16 cellular contexts compared by ENCODE assay signal in the genomic region with DNA sequence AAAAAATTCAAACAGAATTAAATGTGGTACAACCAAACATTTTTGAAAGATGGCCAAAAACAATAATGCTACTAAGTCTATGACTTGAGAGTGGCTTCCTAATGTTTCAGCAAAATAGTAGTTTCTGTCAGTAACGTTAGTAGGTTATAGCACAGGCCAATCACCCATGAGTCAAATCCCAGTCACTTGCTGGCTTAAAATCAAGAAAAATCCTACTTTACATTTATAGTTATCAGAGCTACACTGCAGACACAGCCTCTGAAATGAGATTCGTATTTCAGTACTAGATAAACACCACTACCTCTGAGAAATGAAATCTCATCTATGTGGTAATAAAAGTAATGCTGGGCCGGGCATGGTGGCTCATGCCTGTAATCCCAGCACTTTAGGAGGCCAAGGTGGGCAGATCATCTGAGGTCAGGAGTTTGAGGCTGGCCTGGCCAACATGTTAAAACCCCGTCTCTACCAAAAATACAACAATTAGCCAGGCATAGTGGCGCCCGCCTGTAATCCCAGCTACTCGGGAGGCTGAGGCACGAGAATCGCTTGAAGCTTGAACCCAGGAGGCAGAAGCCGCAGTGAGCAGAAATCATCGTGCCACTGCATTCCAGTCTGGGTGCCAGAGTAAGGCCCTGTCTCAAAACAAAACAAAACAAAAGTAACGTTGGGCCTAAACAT. TPM values are rescaled to one million over a fixed set of nuclear protein-coding genes. Genes with fewer than 3 reads are reported as not detected.
A peak's percentile ranks its signal among the peaks of the same experiment; 100 is the strongest.
DNase-seq lines count a peak whose midpoint lies in the region; ATAC-seq, FAIRE-seq and TF ChIP-seq lines count a peak whose summit lies in the region.
"Had no signal": no experiment of that assay in that cellular context is flagged by ENCODE, and none has a peak within 500 bp of the region (broad histone marks: within the 10 kb centered on the region; RNA-seq: fewer than 3 reads in every experiment).

No MANE protein-coding gene starts in this region.

- peaks cover 1% of the 10 kb centered on the region; the same call in 2 of the 3 replicates for H3K9me3 ChIP-seq in GM12878 (replicated peaks; ENCODE audit: control insufficient read depth, insufficient read depth, low read length)
- H3K9me3 ChIP-seq: thyroid gland had no signal

- TF ChIP-seq CTCF in GM12878 (IDR thresholded peaks at IDR 0.05 in 2 of 3, conservative IDR thresholded peaks at IDR 0.05 in 1 of 3; ENCODE audit: control insufficient read depth in 2 of 3, extremely low read depth in 1 of 3, insufficient read depth in 1 of 3, low read depth in 3 of 3, low read length in 3 of 3) = no peak

- SMC1A ChIA-PET in GM12878 (lab: Charles Lee; ENCODE audit: uncharacterized antibody, unreplicated experiment) = interaction anchor here (0.8 to 3.6 kb wide), 6 partner anchors 11 to 81 kb away, joined by 3 to 25 read pairs (median 4); no protein-coding TSS in a partner anchor

- RAD21 ChIA-PET in GM12878 (lab: Charles Lee; ENCODE audit: unreplicated experiment) = no interaction called here

- H3K27me3 ChIP-seq in ACC112 (ENCODE audit: insufficient read depth, low read length) (no peaks in the 10 kb centered on the region), GM12878 (replicated peaks in 1 of 2; ENCODE audit: control insufficient read depth in 2 of 2, insufficient read depth in 2 of 2, low read length in 1 of 2) (no peaks in the 10 kb centered on the region)
- H3K27me3 ChIP-seq: thyroid gland had no signal

- H3K4me2 ChIP-seq in GM12878 (ENCODE audit: control insufficient read depth, insufficient read depth) = no peak overlapping the region

- intact Hi-C loops in GM12878 (cut with micrococcal nuclease; ENCODE audit: unreplicated experiment) = no loop called here

- TF ChIP-seq EP300 in GM12878 (IDR thresholded peaks at IDR 0.05; ENCODE audit: borderline replicate concordance in 1 of 2, control insufficient read depth in 1 of 2, low read depth in 2 of 2, low read length in 2 of 2) = no peak

- ATAC-seq in GM12878 = no peak
- ATAC-seq in GM19467 (IDR thresholded peaks at IDR 0.05; ENCODE audit: unreplicated experiment) = no peak
- no peak for ATAC-seq in stimulated activated naive CD8-positive, alpha-beta T cell treated with anti-CD3 and anti-CD28 coated beads, Interleukin-15, Interleukin-2, amounts not matched to agents 100 U/mL and 50 U/mL, for 24 hours

- no peak for FAIRE-seq in HTR-8/SVneo (lab: Jason Lieb, UNC)
- no peak for FAIRE-seq in GM12878 (lab: Jason Lieb, UNC)

- no peak for TF ChIP-seq RAD21 in GM12878 (IDR thresholded peaks at IDR 0.05; ENCODE audit: insufficient read depth, low read depth, low read length)

- in situ Hi-C loops in GM12878 (cut with MboI) = no loop called here

- H3K4me3 ChIP-seq in ACC112 (ENCODE audit: low read depth, low read length) (0 out of 2 replicates have a peak overlapping the region, but pooled peaks have one; percentile 8), GM12878 (no peak overlapping the region)
- H3K4me3 ChIP-seq: thyroid gland had no signal

- POLR2A ChIA-PET in GM12878 (lab: Charles Lee) = interaction anchor here (0.7 kb wide), 1 partner anchor 99 kb away, joined by 3 read pairs; no protein-coding TSS in a partner anchor

- H3K9ac ChIP-seq in GM12878 (ENCODE audit: control insufficient read depth, insufficient read depth, low read length) = no peak overlapping the region

- H3K79me2 ChIP-seq in ACC112 (ENCODE audit: control insufficient read depth, insufficient read depth, low read length, unreplicated experiment) = peaks cover 16% of the 10 kb centered on the region
- H3K79me2 ChIP-seq in GM12878 (ENCODE audit: control insufficient read depth, insufficient read depth, low read length) = peaks cover 29% of the 10 kb centered on the region

- BruUV-seq in GM12878 (replicated peaks; lab: Mats Ljungman, UMichigan) = no TSS peak

- no peak for TF ChIP-seq POLR2A in GM12878 (IDR thresholded peaks at IDR 0.05; ENCODE audit: low read depth, low read length)

- H4K20me1 ChIP-seq in GM12878 (ENCODE audit: control insufficient read depth, insufficient read depth) = no peaks in the 10 kb centered on the region

- 83% methylated on average over 12 of the region's 12 CpGs for WGBS in GM12878 (ENCODE audit: insufficient coverage, insufficient replicate concordance, low lambda C conversion rate, missing lambda C conversion rate)

- CTCF ChIA-PET in GM12878 (lab: Yijun Ruan, JAX) = interaction anchor here (0.7 to 5.5 kb wide), 8 partner anchors 16 to 716 kb away, joined by 3 to 20 read pairs (median 4); no protein-coding TSS in a partner anchor

- DNase-seq in HTR-8/SVneo (ENCODE audit: insufficient read length, low spot score) (peak; percentile 2), GM12878 (ENCODE audit: low read depth, low spot score) (no peak), kidney tubule cell (ENCODE audit: low spot score) (peak; percentile 38), globus pallidus (ENCODE audit: low spot score) (no peak)
- no peak for DNase-seq in stimulated activated naive CD8-positive, alpha-beta T cell treated with anti-CD3 and anti-CD28 coated beads, Interleukin-15, Interleukin-2, amounts not matched to agents 100 U/mL and 50 U/mL, for 24 hours
- no peak for DNase-seq in activated CD4-positive, alpha-beta T cell treated with anti-CD3 and anti-CD28 coated beads, Interleukin-2, amount 50 U/mL, for 4 hours
- DNase-seq: NCI-H1092, NCI-H524, SIG-M5, thyroid gland had no signal

- H3K27ac ChIP-seq in ACC112 (ENCODE audit: low read depth, low read length) (peak overlapping the region; percentile 69), GM12878 (ENCODE audit: control insufficient read depth, insufficient read depth) (peak overlapping the region; percentile 82; the same call in 1 of the 2 replicates)
- H3K27ac ChIP-seq: HL-60, thyroid gland had no signal

- H3K36me3 ChIP-seq in ACC112 (ENCODE audit: insufficient read depth, low read length) (peaks cover 7% of the 10 kb centered on the region; the same call in 1 of the 2 replicates), GM12878 (ENCODE audit: control insufficient read depth in 2 of 2, insufficient read depth in 2 of 2, low read length in 1 of 2) (peaks cover 0 to 5% of the 10 kb centered on the region in 2 experiments; a peak in 2 of 4 replicates)
- H3K36me3 ChIP-seq: thyroid gland had no signal

- no peak overlapping the region for H2AFZ ChIP-seq in ACC112 (ENCODE audit: low read length, unreplicated experiment)
- H2AFZ ChIP-seq in GM12878 (ENCODE audit: control insufficient read depth, low read depth, low read length) = no peak overlapping the region

- H3K4me1 ChIP-seq in ACC112 (ENCODE audit: control insufficient read depth, insufficient read depth, low read length, unreplicated experiment) = peaks cover 41% of the 10 kb centered on the region
- H3K4me1 ChIP-seq in GM12878 (ENCODE audit: control insufficient read depth, insufficient read depth, low read length) = peaks cover 21% of the 10 kb centered on the region
- H3K4me1 ChIP-seq: thyroid gland had no signal

TF ChIP-seq in GM12878, 131 proteins besides CTCF, POLR2A, EP300 and RAD21:
- TF ChIP-seq BMI1 (IDR thresholded peaks at IDR 0.05; ENCODE audit: borderline replicate concordance) = no peak
- TF ChIP-seq, protein P1, sequence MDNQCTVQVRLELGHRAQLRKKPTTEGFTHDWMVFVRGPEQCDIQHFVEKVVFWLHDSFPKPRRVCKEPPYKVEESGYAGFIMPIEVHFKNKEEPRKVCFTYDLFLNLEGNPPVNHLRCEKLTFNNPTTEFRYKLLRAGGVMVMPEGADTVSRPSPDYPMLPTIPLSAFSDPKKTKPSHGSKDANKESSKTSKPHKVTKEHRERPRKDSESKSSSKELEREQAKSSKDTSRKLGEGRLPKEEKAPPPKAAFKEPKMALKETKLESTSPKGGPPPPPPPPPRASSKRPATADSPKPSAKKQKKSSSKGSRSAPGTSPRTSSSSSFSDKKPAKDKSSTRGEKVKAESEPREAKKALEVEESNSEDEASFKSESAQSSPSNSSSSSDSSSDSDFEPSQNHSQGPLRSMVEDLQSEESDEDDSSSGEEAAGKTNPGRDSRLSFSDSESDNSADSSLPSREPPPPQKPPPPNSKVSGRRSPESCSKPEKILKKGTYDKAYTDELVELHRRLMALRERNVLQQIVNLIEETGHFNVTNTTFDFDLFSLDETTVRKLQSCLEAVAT (IDR thresholded peaks at IDR 0.05) = 0 out of 2 replicates have a peak, but pooled peaks have one; percentile 20

RNA-seq across cellular contexts. Expression of a gene that starts 6.1 kb away (rescaled TPM):
- 163 and 171 TPM in 2 replicates for total RNA-seq in GM12878 (2013; cell fraction: nucleolus; rRNA removed)
- 11.1 and 14.8 TPM in 2 replicates for total RNA-seq in GM12878 (2014; rRNA removed)
- total RNA-seq in GM12878 (2014; rRNA removed; fragmentation: Illumina TruSeq; extraction: Trizol) = 14.4 and 16.4 TPM in 2 replicates
- total RNA-seq in GM12878 (2021) = 10.2 and 10.7 TPM in 2 replicates
- polyA plus RNA-seq in GM12878 (2011; ENCODE audit: low read depth) = 2.2 TPM
- 14.6 and 25.8 TPM in 2 replicates for polyA plus RNA-seq in GM12878 (2011; rRNA removed)
- polyA plus RNA-seq in GM12878 (2011; cell fraction: cytosol; rRNA removed) = 2.9 and 3.4 TPM in 2 replicates
- 32.7 and 33.5 TPM in 2 replicates for polyA plus RNA-seq in GM12878 (2011; cell fraction: nucleus; rRNA removed)
- polyA plus RNA-seq in GM12878 (2012) = 5.9 and 6.5 TPM in 2 replicates
- polyA plus RNA-seq in GM12878 (2014; fragmentation: Illumina TruSeq; extraction: Trizol) = 10.8 and 14.6 TPM in 2 replicates
- polyA plus RNA-seq in GM12878 (2014; fragmentation: Nextera tagmentation; extraction: Ambion mirVana) = 1 to 10 TPM; 2.6 to 2.9 TPM
- 5.4 and 6.4 TPM in 2 replicates for polyA plus RNA-seq in GM12878 (2014; rRNA removed)
- polyA plus RNA-seq in GM12878 (2016; fragmentation: Nextera tagmentation; extraction: Ambion mirVana) = 1 to 10 TPM; 7.2 to 7.6 TPM
- 18.9 and 20.3 TPM in 2 replicates for polyA minus RNA-seq in GM12878 (2011; rRNA and poly(A)+ RNA removed)
- polyA minus RNA-seq in GM12878 (2011; cell fraction: cytosol; rRNA and poly(A)+ RNA removed) = 4.0 and 4.6 TPM in 2 replicates
- polyA minus RNA-seq in GM12878 (2011; cell fraction: nucleus; rRNA and poly(A)+ RNA removed) = 43.8 and 58.8 TPM in 2 replicates

RNA-seq across cellular contexts. Expression of a gene that starts 35.4 kb away (rescaled TPM):
- total RNA-seq in GM12878 (2013; cell fraction: nucleolus; rRNA removed) = not detected in 2 replicates
- total RNA-seq in GM12878 (2014; rRNA removed) (not detected in 2 replicates), GM12878 (2014; rRNA removed; fragmentation: Illumina TruSeq; extraction: Trizol) (not detected in 2 replicates), GM12878 (2021) (not detected in 2 replicates)
- not detected for polyA plus RNA-seq in GM12878 (2011; ENCODE audit: low read depth)
- polyA plus RNA-seq in GM12878 (2011; rRNA removed) (not detected in 2 replicates), GM12878 (2014; fragmentation: Illumina TruSeq; extraction: Trizol) (not detected in 2 replicates), GM12878 (2014; fragmentation: Nextera tagmentation; extraction: Ambion mirVana) (not detected), GM12878 (2014; rRNA removed) (not detected in 2 replicates), GM12878 (2016; fragmentation: Nextera tagmentation; extraction: Ambion mirVana) (not detected)
- polyA plus RNA-seq in GM12878 (2011; cell fraction: cytosol; rRNA removed) = not detected in 2 replicates
- polyA plus RNA-seq in GM12878 (2011; cell fraction: nucleus; rRNA removed) = not detected in 2 replicates
- not detected in 2 replicates for polyA plus RNA-seq in GM12878 (2012)
- not detected in 2 replicates for polyA minus RNA-seq in GM12878 (2011; rRNA and poly(A)+ RNA removed)
- polyA minus RNA-seq in GM12878 (2011; cell fraction: cytosol; rRNA and poly(A)+ RNA removed) = not detected in 2 replicates
- not detected in 2 replicates for polyA minus RNA-seq in GM12878 (2011; cell fraction: nucleus; rRNA and poly(A)+ RNA removed)
- total RNA-seq: G401, skeletal muscle tissue, thyroid gland had no signal
- polyA plus RNA-seq: adipose tissue had no signal

Comparison
In these comparisons a context has a peak if more than half of its experiments do, and no peak if none do; other contexts are left out.
1. DNase-seq: peak in HTR-8/SVneo (single experiment) and kidney tubule cell (single experiment); none in GM12878 (single experiment), stimulated activated naive CD8-positive, alpha-beta T cell treated with anti-CD3 and anti-CD28 coated beads, Interleukin-15, Interleukin-2, amounts not matched to agents 100 U/mL and 50 U/mL, for 24 hours (single experiment), globus pallidus (single experiment) and activated CD4-positive, alpha-beta T cell treated with anti-CD3 and anti-CD28 coated beads, Interleukin-2, amount 50 U/mL, for 4 hours (0 of 2).